ENCODE assay signal across 8 cellular contexts in the genomic region with DNA sequence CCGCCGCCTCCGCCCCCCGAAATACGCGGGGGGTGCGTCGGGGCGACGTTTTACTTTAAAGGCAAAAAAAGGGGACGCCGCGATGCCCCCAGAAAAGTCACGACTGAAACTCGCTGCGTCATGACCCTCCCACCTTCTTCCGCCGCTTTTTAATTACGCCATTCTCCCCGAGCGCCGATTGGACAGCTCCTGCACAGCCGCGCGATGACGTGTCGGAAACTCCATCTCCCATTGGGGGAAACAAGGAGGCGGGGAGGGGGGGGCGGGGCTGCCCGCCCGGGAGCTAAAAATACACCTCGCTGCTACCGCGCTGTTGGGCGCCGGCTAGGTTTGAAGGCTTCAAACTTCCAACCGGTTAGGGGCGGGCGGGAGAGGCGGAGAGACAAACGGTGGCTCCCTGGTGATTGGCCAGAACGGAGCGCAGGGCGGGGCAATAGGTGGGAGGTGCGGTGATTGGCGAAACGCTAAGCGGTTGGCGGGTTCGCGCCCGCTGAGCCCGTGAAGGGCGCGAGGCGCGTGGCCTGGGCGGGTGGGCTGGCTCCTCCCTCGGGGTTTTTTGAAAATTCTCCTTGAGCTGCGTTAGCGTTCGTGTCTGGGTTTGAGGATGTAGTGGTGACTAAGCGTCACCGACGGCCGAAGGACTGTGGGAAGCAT. TPM values are rescaled to one million over a fixed set of nuclear protein-coding genes. Genes with fewer than 3 reads are reported as not detected.
A peak's percentile ranks its signal among the peaks of the same experiment; 100 is the strongest.
DNase-seq lines count a peak whose midpoint lies in the region; ATAC-seq, FAIRE-seq and TF ChIP-seq lines count a peak whose summit lies in the region.

A gene with protein sequence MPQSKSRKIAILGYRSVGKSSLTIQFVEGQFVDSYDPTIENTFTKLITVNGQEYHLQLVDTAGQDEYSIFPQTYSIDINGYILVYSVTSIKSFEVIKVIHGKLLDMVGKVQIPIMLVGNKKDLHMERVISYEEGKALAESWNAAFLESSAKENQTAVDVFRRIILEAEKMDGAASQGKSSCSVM (minus strand): TSS at position 131 of the 654 bp plus-strand sequence. CDS start 384 bp downstream, outside the sequence.

- no peak for TF ChIP-seq POLR2A in A549 (IDR thresholded peaks at IDR 0.05; ENCODE audit: low read length)
- TF ChIP-seq POLR2A in breast epithelium (IDR thresholded peaks at IDR 0.05), result no peak

- H3K27me3 ChIP-seq in breast epithelium (no peaks in the 10 kb centered on the region), iPS-20b (ENCODE audit: insufficient read depth, low read length) (0 out of 2 replicates have a peak, but pooled peaks cover 4% of the 10 kb centered on the region)

- CTCF ChIA-PET in A549 (lab: Yijun Ruan, JAX), result interaction anchor here (1.0 to 3.3 kb wide), 3 partner anchors 38 to 239 kb away, joined by 3 to 13 read pairs (median 4); no protein-coding TSS in a partner anchor

- peak within 1 kb of the TSS; percentile 99 for H3K4me2 ChIP-seq in A549

- no peak for FAIRE-seq in A549 (lab: Jason Lieb, UNC)

- intact Hi-C loops in breast epithelium (cut with DNase I; ENCODE audit: low total_unique reads), result loop anchor here (10.0 kb wide), 1 partner anchor 55 kb away; no protein-coding TSS in a partner anchor

- H3K36me3 ChIP-seq in breast epithelium (no peaks in the 10 kb centered on the region), iPS-20b (ENCODE audit: insufficient read depth, low read depth, low read length) (no peaks in the 10 kb centered on the region)

- peak within 1 kb of the TSS; percentile 97 to 99 for H3K27ac ChIP-seq in A549
- H3K27ac ChIP-seq in VCaP, result peak within 1 kb of the TSS; percentile 97
- H3K27ac ChIP-seq in breast epithelium, result peak within 1 kb of the TSS; percentile 99 to 100
- H3K27ac ChIP-seq in iPS-20b (ENCODE audit: low read length), result no peak within 1 kb of the TSS
- H3K27ac ChIP-seq in skin epidermis, result peak within 1 kb of the TSS; percentile 87 to 100 (median 97)

- H3K9me3 ChIP-seq in A549 (no peaks in the 10 kb centered on the region), breast epithelium (no peaks in the 10 kb centered on the region), iPS-20b (ENCODE audit: insufficient read depth, low read depth, low read length) (no peaks in the 10 kb centered on the region)

- TF ChIP-seq EP300 in A549 (IDR thresholded peaks at IDR 0.05), result no peak

- H3K4me3 ChIP-seq in A549 (peak within 1 kb of the TSS; percentile 65), breast epithelium (peak within 1 kb of the TSS; percentile 79 to 99 (median 86)), iPS-20b (ENCODE audit: low read length) (peak within 1 kb of the TSS; percentile 89), skin epidermis (peak within 1 kb of the TSS; percentile 43 to 92 (median 84))

- H3K4me1 ChIP-seq in A549 (peaks cover 23% of the 10 kb centered on the region), breast epithelium (peaks cover 0 to 9% of the 10 kb centered on the region in 2 donors), iPS-20b (ENCODE audit: insufficient read depth, low read length) (peaks cover 10% of the 10 kb centered on the region)

- whole genome bisulfite sequencing in A549 (ENCODE audit: missing lambda C conversion rate), result 2% methylated on average over 50 of the region's 66 CpGs

- ATAC-seq in A549 (peak; percentile 84 to 94), GM18867 (IDR thresholded peaks at IDR 0.05; ENCODE audit: unreplicated experiment) (peak; percentile 77), HG03108 (IDR thresholded peaks at IDR 0.05; ENCODE audit: unreplicated experiment) (peak; percentile 75)

- peak within 1 kb of the TSS; percentile 93 for H3K9ac ChIP-seq in iPS-20b (ENCODE audit: low read depth, low read length)

- TF ChIP-seq RAD21 in A549 (conservative IDR thresholded peaks at IDR 0.05 in 1 of 2, IDR thresholded peaks at IDR 0.05 in 1 of 2), result no peak

- TF ChIP-seq CTCF in A549 (IDR thresholded peaks at IDR 0.05) (no peak), VCaP (conservative IDR thresholded peaks at IDR 0.05) (no peak), breast epithelium (IDR thresholded peaks at IDR 0.05) (no peak)

- DNase-seq in A549 (ENCODE audit: low read depth in 1 of 2, low spot score in 1 of 2) (peak; percentile 92 to 99), NCI-H2196 (lab: John Stamatoyannopoulos, UW; ENCODE audit: unreplicated experiment) (peak; percentile 99), breast epithelium (ENCODE audit: low spot score in 2 of 2) (peak; percentile 98 to 99)

- POLR2A ChIA-PET in A549 (lab: Yijun Ruan, JAX), result interaction anchor here (0.6 to 2.2 kb wide), 11 partner anchors 9 to 151 kb away, joined by 3 to 12 read pairs (median 5); no protein-coding TSS in a partner anchor

TF ChIP-seq in A549, 52 proteins besides CTCF, POLR2A, EP300 and RAD21 (continues in another document):
- TF ChIP-seq, protein P1, sequence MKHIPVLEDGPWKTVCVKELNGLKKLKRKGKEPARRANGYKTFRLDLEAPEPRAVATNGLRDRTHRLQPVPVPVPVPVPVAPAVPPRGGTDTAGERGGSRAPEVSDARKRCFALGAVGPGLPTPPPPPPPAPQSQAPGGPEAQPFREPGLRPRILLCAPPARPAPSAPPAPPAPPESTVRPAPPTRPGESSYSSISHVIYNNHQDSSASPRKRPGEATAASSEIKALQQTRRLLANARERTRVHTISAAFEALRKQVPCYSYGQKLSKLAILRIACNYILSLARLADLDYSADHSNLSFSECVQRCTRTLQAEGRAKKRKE (CRISPR knock-in tag; IDR thresholded peaks at IDR 0.05; ENCODE audit: low read depth), result no peak
- TF ChIP-seq CHD4 (IDR thresholded peaks at IDR 0.05; ENCODE audit: borderline replicate concordance), result 0 out of 2 replicates have a peak, but pooled peaks have one; percentile 21
- no peak for TF ChIP-seq MAZ (IDR thresholded peaks at IDR 0.05; ENCODE audit: borderline replicate concordance, low read depth, low read length)
- TF ChIP-seq, protein P2, sequence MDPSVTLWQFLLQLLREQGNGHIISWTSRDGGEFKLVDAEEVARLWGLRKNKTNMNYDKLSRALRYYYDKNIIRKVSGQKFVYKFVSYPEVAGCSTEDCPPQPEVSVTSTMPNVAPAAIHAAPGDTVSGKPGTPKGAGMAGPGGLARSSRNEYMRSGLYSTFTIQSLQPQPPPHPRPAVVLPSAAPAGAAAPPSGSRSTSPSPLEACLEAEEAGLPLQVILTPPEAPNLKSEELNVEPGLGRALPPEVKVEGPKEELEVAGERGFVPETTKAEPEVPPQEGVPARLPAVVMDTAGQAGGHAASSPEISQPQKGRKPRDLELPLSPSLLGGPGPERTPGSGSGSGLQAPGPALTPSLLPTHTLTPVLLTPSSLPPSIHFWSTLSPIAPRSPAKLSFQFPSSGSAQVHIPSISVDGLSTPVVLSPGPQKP (IDR thresholded peaks at IDR 0.05; ENCODE audit: low read depth, low read length), result no peak
- no peak for TF ChIP-seq CBX8 (IDR thresholded peaks at IDR 0.05)
- TF ChIP-seq HOXB13 (CRISPR knock-in tag; IDR thresholded peaks at IDR 0.05; ENCODE audit: low read depth), result no peak
- no peak for TF ChIP-seq NR3C1 (IDR thresholded peaks at IDR 0.05)
- TF ChIP-seq RCOR1 (IDR thresholded peaks at IDR 0.05; ENCODE audit: low read depth, low read length), result no peak
- TF ChIP-seq RFX5 (IDR thresholded peaks at IDR 0.05), result peak; percentile 71
- TF ChIP-seq ZSCAN20 (CRISPR knock-in tag; IDR thresholded peaks at IDR 0.05), result no peak
- TF ChIP-seq JUN (IDR thresholded peaks at IDR 0.05), result peak in 1 of 2 experiments; percentile 71; a peak in 2 of 5 replicates
- peak; percentile 19; the same call in 1 of the 2 replicates for TF ChIP-seq HOXB5 (CRISPR knock-in tag; IDR thresholded peaks at IDR 0.05)
- TF ChIP-seq PHF8 (IDR thresholded peaks at IDR 0.05; ENCODE audit: borderline replicate concordance, low read depth), result no peak
- TF ChIP-seq, protein P3, sequence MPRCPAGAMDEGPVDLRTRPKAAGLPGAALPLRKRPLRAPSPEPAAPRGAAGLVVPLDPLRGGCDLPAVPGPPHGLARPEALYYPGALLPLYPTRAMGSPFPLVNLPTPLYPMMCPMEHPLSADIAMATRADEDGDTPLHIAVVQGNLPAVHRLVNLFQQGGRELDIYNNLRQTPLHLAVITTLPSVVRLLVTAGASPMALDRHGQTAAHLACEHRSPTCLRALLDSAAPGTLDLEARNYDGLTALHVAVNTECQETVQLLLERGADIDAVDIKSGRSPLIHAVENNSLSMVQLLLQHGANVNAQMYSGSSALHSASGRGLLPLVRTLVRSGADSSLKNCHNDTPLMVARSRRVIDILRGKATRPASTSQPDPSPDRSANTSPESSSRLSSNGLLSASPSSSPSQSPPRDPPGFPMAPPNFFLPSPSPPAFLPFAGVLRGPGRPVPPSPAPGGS (IDR thresholded peaks at IDR 0.05), result no peak
- TF ChIP-seq, protein P4, sequence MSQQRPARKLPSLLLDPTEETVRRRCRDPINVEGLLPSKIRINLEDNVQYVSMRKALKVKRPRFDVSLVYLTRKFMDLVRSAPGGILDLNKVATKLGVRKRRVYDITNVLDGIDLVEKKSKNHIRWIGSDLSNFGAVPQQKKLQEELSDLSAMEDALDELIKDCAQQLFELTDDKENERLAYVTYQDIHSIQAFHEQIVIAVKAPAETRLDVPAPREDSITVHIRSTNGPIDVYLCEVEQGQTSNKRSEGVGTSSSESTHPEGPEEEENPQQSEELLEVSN (IDR thresholded peaks at IDR 0.05; ENCODE audit: borderline replicate concordance, low read depth), result peak; percentile 99
- TF ChIP-seq HDAC2 (IDR thresholded peaks at IDR 0.05), result no peak
- no peak for TF ChIP-seq CBX2 (IDR thresholded peaks at IDR 0.05; ENCODE audit: borderline replicate concordance, low read depth)
- TF ChIP-seq HEYL (CRISPR knock-in tag; IDR thresholded peaks at IDR 0.05), result no peak
- no peak for TF ChIP-seq JUNB (IDR thresholded peaks at IDR 0.05)
- TF ChIP-seq SREBF2 (IDR thresholded peaks at IDR 0.05), result no peak
- no peak for TF ChIP-seq EHF (CRISPR knock-in tag; IDR thresholded peaks at IDR 0.05)
- no peak for TF ChIP-seq TFCP2L1 (CRISPR knock-in tag; IDR thresholded peaks at IDR 0.05)
- no peak for TF ChIP-seq RNF2 (IDR thresholded peaks at IDR 0.05; ENCODE audit: borderline replicate concordance, low read depth)
- TF ChIP-seq, protein P5, sequence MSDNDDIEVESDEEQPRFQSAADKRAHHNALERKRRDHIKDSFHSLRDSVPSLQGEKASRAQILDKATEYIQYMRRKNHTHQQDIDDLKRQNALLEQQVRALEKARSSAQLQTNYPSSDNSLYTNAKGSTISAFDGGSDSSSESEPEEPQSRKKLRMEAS (IDR thresholded peaks at IDR 0.05), result peak; percentile 98

RNA-seq across cellular contexts. Expression of the gene that starts here (rescaled TPM):
- polyA plus RNA-seq in A549 (2011; rRNA removed) (148 and 198 TPM in 2 replicates), A549 (2017; fragmentation: RNase III; extraction: RNeasy Plus Mini Kit Qiagen cat#74134 plus additional on column Dnase treatment) (102 to 112 TPM (median 110 TPM) in 3 replicates)
- polyA plus RNA-seq in A549 (2012; cell fraction: cytosol; rRNA removed), result 61.9 and 65.5 TPM in 2 replicates
- polyA plus RNA-seq in A549 (2012; cell fraction: nucleus; rRNA removed), result 27.8 and 48.0 TPM in 2 replicates
- polyA minus RNA-seq in A549 (2011; rRNA and poly(A)+ RNA removed), result 15.0 and 17.8 TPM in 2 replicates
- total RNA-seq in breast epithelium, result 10 to 100 TPM; 89.3 to 99.3 (median 95.0) TPM
